ENCODE assay signal across 40 cellular contexts in genomic region chr19:6313398-6313969, GRCh38. TPM values are rescaled to one million over a fixed set of nuclear protein-coding genes. Genes with fewer than 3 reads are reported as not detected.
"Had no signal": no experiment of that assay in that cellular context is flagged by ENCODE, and none has a peak within 500 bp of the region (broad histone marks: within the 10 kb centered on the region; RNA-seq: fewer than 3 reads in every experiment).

No MANE protein-coding gene starts in this region.

- H3K36me3 ChIP-seq: brain microvascular endothelial cell, Peyer's patch, SJSA1 had no signal

- H3K27ac ChIP-seq: brain microvascular endothelial cell, Peyer's patch, SJSA1, VCaP had no signal

- H3K9me2 ChIP-seq: SK-N-SH had no signal

- H3K4me1 ChIP-seq: Peyer's patch, SJSA1 had no signal

- ATAC-seq: activated naive CD8-positive, alpha-beta T cell treated with anti-CD3 and anti-CD28 coated beads, Interleukin-2, amount 50 U/mL, for 24 hours; activated T-cell treated with anti-CD3 and anti-CD28 coated beads, Interleukin-2, amount 50 U/mL, for 4 hours; PC-3; T-cell had no signal

- H3K9me3 ChIP-seq: Peyer's patch, SJSA1, SK-N-SH had no signal

- H3K4me3 ChIP-seq: Peyer's patch, SJSA1 had no signal

- H3K4me2 ChIP-seq: SK-N-SH had no signal

- H3K9ac ChIP-seq: SK-N-SH had no signal

- H3K27me3 ChIP-seq: brain microvascular endothelial cell, Peyer's patch, SJSA1 had no signal

- DNase-seq: activated B cell treated with CpG ODN at 0.5 μM for 24 hours; activated CD4-positive, alpha-beta memory T cell treated with anti-CD3 and anti-CD28 coated beads for 36 hours; activated CD4-positive, alpha-beta T cell treated with anti-CD3 and anti-CD28 coated beads for 4 hours; activated CD4-positive, alpha-beta T cell treated with anti-CD3 and anti-CD28 coated beads, Interleukin-2, amount 50 U/mL, for 1 hour; activated CD4-positive, CD25-positive, alpha-beta regulatory T cell treated with anti-CD3 and anti-CD28 coated beads, Interleukin-2, amount 50 U/mL, for 72 hours; activated CD8-positive, alpha-beta memory T cell treated with anti-CD3 and anti-CD28 coated beads, Interleukin-2, amount 50 U/mL, for 4 hours; activated naive CD4-positive, alpha-beta T cell treated with anti-CD3 and anti-CD28 coated beads, Interleukin-2, amount 10 ng/mL, durations not matched to agents 7 days and 5 days; activated naive CD8-positive, alpha-beta T cell treated with anti-CD3 and anti-CD28 coated beads, Interleukin-2, amount 50 U/mL, for 24 hours; activated T-cell treated with anti-CD3 and anti-CD28 coated beads for 4 hours; activated T-cell treated with anti-CD3 and anti-CD28 coated beads, Interleukin-2, amount 50 U/mL, for 4 hours; anterior cingulate cortex; brain microvascular endothelial cell; central memory CD4-positive, alpha-beta T cell; Kasumi-1; KBM-7; MM.1S; NCI-H1092 treated with DMSO at 0.1 percent for 48 hours; NCI-H1417; NCI-H146; NCI-H187; NCI-H2029 treated with DMSO at 0.1 percent for 48 hours; NCI-H2107; NCI-H2171; NCI-H2227 treated with DMSO at 0.1 percent for 48 hours; NCI-H446 treated with DMSO at 0.1 percent for 48 hours; NCI-H524; NCI-H69; NCI-H82; PC-3; Peyer's patch; RPMI8226; SHP77 treated with DMSO at 0.1 percent for 48 hours; SK-N-SH; T-cell; T-helper 2 cell; T-helper 9 cell had no signal

RNA-seq across cellular contexts. Expression of gene ACER1, which starts 19.9 kb away (rescaled TPM):
- total RNA-seq: activated B cell treated with CpG ODN at 0.5 μM for 24 hours; activated T-helper 1 cell treated with anti-CD3 and anti-CD28 coated beads, Interleukin-12 subunit alpha, Interleukin-12 subunit beta, Interleukin-2, Interleukin-4 antibody, amounts not matched to agents 30 ng/mL and 10 ng/mL and 1 ng/mL, durations not matched to agents 14 hours and 24 hours and 36 hours; cerebellum; PC-3; SJSA1 had no signal
- polyA plus RNA-seq: SK-N-SH had no signal
